In genomic region chrX:18931972-18932371, GRCh38 we compare ENCODE assay signal across 8 cellular contexts. TPM values are rescaled to one million over a fixed set of nuclear protein-coding genes. Genes with fewer than 3 reads are reported as not detected.
A peak's percentile ranks its signal among the peaks of the same experiment; 100 is the strongest.
DNase-seq lines count a peak whose midpoint lies in the region; ATAC-seq and TF ChIP-seq lines count a peak whose summit lies in the region.
"Had no signal": no experiment of that assay in that cellular context is flagged by ENCODE, and none has a peak within 500 bp of the region (broad histone marks: within the 10 kb centered on the region; RNA-seq: fewer than 3 reads in every experiment).

No MANE protein-coding gene starts in this region.

- H3K4me3 ChIP-seq in GM12865 (ENCODE audit: low read depth, low read length) (no peak overlapping the region), neuronal stem cell (ENCODE audit: low read length in 2 of 2) (peak overlapping the region in 1 of 2 donors; percentile 34)

- no peak for ATAC-seq in GM21423 (IDR thresholded peaks at IDR 0.05; ENCODE audit: unreplicated experiment)

- H3K4me3 Mint-ChIP-seq in chondrocyte (ENCODE audit: unreplicated experiment), result no peak overlapping the region
- no peak overlapping the region for H3K4me3 Mint-ChIP-seq in activated T-helper 1 cell treated with anti-CD3 and anti-CD28 coated beads, Interleukin-12 subunit alpha, Interleukin-12 subunit beta, Interleukin-2, Interleukin-4 antibody, amounts not matched to agents 30 ng/mL and 10 ng/mL and 1 ng/mL, durations not matched to agents 14 hours and 24 hours and 36 hours
- H3K4me3 Mint-ChIP-seq: stimulated activated naive CD8-positive, alpha-beta T cell treated with anti-CD3 and anti-CD28 coated beads, Interleukin-15, Interleukin-2, amounts not matched to agents 100 ng/mL and 50 ng/mL, for 24 hours had no signal

- peaks cover 2 to 23% of the 10 kb centered on the region in 2 donors for H3K36me3 ChIP-seq in neuronal stem cell (replicated peaks in 1 of 2; ENCODE audit: control insufficient read depth in 2 of 2, insufficient read depth in 2 of 2, low read length in 2 of 2)

- H2BK15ac ChIP-seq in neuronal stem cell (ENCODE audit: low read length), result no peak overlapping the region

- no peak overlapping the region for H3K4ac ChIP-seq in neuronal stem cell (ENCODE audit: low read length)

- H3K27ac ChIP-seq in neuronal stem cell (replicated peaks; ENCODE audit: low read length), result no peak overlapping the region

- H4K91ac ChIP-seq in neuronal stem cell (ENCODE audit: low read depth, low read length, poor library complexity), result no peak overlapping the region

- intact Hi-C loops in activated T-helper 1 cell treated with anti-CD3 and anti-CD28 coated beads, Interleukin-12 subunit alpha, Interleukin-12 subunit beta, Interleukin-2, Interleukin-4 antibody, amounts not matched to agents 30 ng/mL and 10 ng/mL and 1 ng/mL, durations not matched to agents 14 hours and 24 hours and 36 hours (cut with micrococcal nuclease), result loop anchor here (1.0 to 5.0 kb wide), 2 partner anchors 402 to 540 kb away; no protein-coding TSS in a partner anchor

- peak; percentile 11 for TF ChIP-seq CTCF in GM12865 (IDR thresholded peaks at IDR 0.05; ENCODE audit: insufficient read depth, low read depth, low read length, missing control alignments)
- peak; percentile 79 for TF ChIP-seq CTCF in chondrocyte (IDR thresholded peaks at IDR 0.05)

- H3K4me1 Mint-ChIP-seq in chondrocyte (ENCODE audit: low read depth), result no peaks in the 10 kb centered on the region
- no peaks in the 10 kb centered on the region for H3K4me1 Mint-ChIP-seq in activated T-helper 1 cell treated with anti-CD3 and anti-CD28 coated beads, Interleukin-12 subunit alpha, Interleukin-12 subunit beta, Interleukin-2, Interleukin-4 antibody, amounts not matched to agents 30 ng/mL and 10 ng/mL and 1 ng/mL, durations not matched to agents 14 hours and 24 hours and 36 hours (ENCODE audit: low read depth)

- no peak overlapping the region for H2AK5ac ChIP-seq in neuronal stem cell (ENCODE audit: low read depth, low read length)

- no peak overlapping the region for H2BK5ac ChIP-seq in neuronal stem cell (ENCODE audit: low read length)

- no CpG with 5 or more reads among the region's 9 CpGs for WGBS in neuronal stem cell (ENCODE audit: extremely low coverage in 2 of 2, insufficient read length in 2 of 2, insufficient replicate concordance in 1 of 2), 2 donors

- no peaks in the 10 kb centered on the region for H3K27me3 Mint-ChIP-seq in chondrocyte (ENCODE audit: low read depth)
- H3K27me3 Mint-ChIP-seq in activated T-helper 1 cell treated with anti-CD3 and anti-CD28 coated beads, Interleukin-12 subunit alpha, Interleukin-12 subunit beta, Interleukin-2, Interleukin-4 antibody, amounts not matched to agents 30 ng/mL and 10 ng/mL and 1 ng/mL, durations not matched to agents 14 hours and 24 hours and 36 hours (ENCODE audit: insufficient read depth), result no peaks in the 10 kb centered on the region
- H3K27me3 Mint-ChIP-seq: stimulated activated naive CD8-positive, alpha-beta T cell treated with anti-CD3 and anti-CD28 coated beads, Interleukin-15, Interleukin-2, amounts not matched to agents 100 ng/mL and 50 ng/mL, for 24 hours had no signal

- H3K18ac ChIP-seq in neuronal stem cell (ENCODE audit: low read length), result no peak overlapping the region

- no peaks in the 10 kb centered on the region for H3K9me3 ChIP-seq in neuronal stem cell (replicated peaks in 1 of 2; ENCODE audit: control insufficient read depth in 2 of 2, insufficient read depth in 1 of 2, low read depth in 1 of 2, low read length in 2 of 2)

- H3K4me1 ChIP-seq in neuronal stem cell (ENCODE audit: control insufficient read depth in 2 of 2, insufficient read depth in 1 of 2, low read depth in 1 of 2, low read length in 2 of 2), result no peaks in the 10 kb centered on the region

- no peak overlapping the region for H3K23ac ChIP-seq in neuronal stem cell (ENCODE audit: low read depth, low read length, poor library complexity)

- H3K4me2 ChIP-seq in neuronal stem cell (ENCODE audit: insufficient read depth, low read length, poor library complexity, severe bottlenecking), result no peak overlapping the region

- H3K79me1 ChIP-seq in neuronal stem cell (ENCODE audit: low read depth, low read length), result no peaks in the 10 kb centered on the region

- no peak overlapping the region for H3K14ac ChIP-seq in neuronal stem cell (ENCODE audit: low read length)

- no peak overlapping the region for H2BK12ac ChIP-seq in neuronal stem cell (ENCODE audit: low read length)

- no peak overlapping the region for H2BK120ac ChIP-seq in neuronal stem cell (ENCODE audit: low read depth, low read length)

- H3K9ac ChIP-seq in neuronal stem cell (ENCODE audit: low read depth, low read length, poor library complexity), result no peak overlapping the region

- peaks cover 8% of the 10 kb centered on the region for H3K36me3 Mint-ChIP-seq in chondrocyte (ENCODE audit: low read depth)
- H3K36me3 Mint-ChIP-seq in activated T-helper 1 cell treated with anti-CD3 and anti-CD28 coated beads, Interleukin-12 subunit alpha, Interleukin-12 subunit beta, Interleukin-2, Interleukin-4 antibody, amounts not matched to agents 30 ng/mL and 10 ng/mL and 1 ng/mL, durations not matched to agents 14 hours and 24 hours and 36 hours (ENCODE audit: low read depth), result no peaks in the 10 kb centered on the region

- no peak overlapping the region for H4K8ac ChIP-seq in neuronal stem cell (ENCODE audit: low read depth, low read length)

- H3K9me3 Mint-ChIP-seq in chondrocyte (ENCODE audit: low read depth), result peaks cover 3% of the 10 kb centered on the region
- no peaks in the 10 kb centered on the region for H3K9me3 Mint-ChIP-seq in activated T-helper 1 cell treated with anti-CD3 and anti-CD28 coated beads, Interleukin-12 subunit alpha, Interleukin-12 subunit beta, Interleukin-2, Interleukin-4 antibody, amounts not matched to agents 30 ng/mL and 10 ng/mL and 1 ng/mL, durations not matched to agents 14 hours and 24 hours and 36 hours
- H3K9me3 Mint-ChIP-seq: stimulated activated naive CD8-positive, alpha-beta T cell treated with anti-CD3 and anti-CD28 coated beads, Interleukin-15, Interleukin-2, amounts not matched to agents 100 ng/mL and 50 ng/mL, for 24 hours had no signal

- no peak overlapping the region for H3K27ac Mint-ChIP-seq in chondrocyte (ENCODE audit: unreplicated experiment)
- H3K27ac Mint-ChIP-seq in activated T-helper 1 cell treated with anti-CD3 and anti-CD28 coated beads, Interleukin-12 subunit alpha, Interleukin-12 subunit beta, Interleukin-2, Interleukin-4 antibody, amounts not matched to agents 30 ng/mL and 10 ng/mL and 1 ng/mL, durations not matched to agents 14 hours and 24 hours and 36 hours, result no peak overlapping the region
- H3K27ac Mint-ChIP-seq: stimulated activated naive CD8-positive, alpha-beta T cell treated with anti-CD3 and anti-CD28 coated beads, Interleukin-15, Interleukin-2, amounts not matched to agents 100 ng/mL and 50 ng/mL, for 24 hours had no signal

- peak; percentile 17 for DNase-seq in GM12865 (ENCODE audit: low read depth)
- DNase-seq in NCI-H1092 (lab: John Stamatoyannopoulos, UW), result peak; percentile 4
- DNase-seq in chondrocyte (ENCODE audit: low spot score), result no peak
- peak; percentile 14 for DNase-seq in neuronal stem cell (ENCODE audit: low spot score)
- DNase-seq in C1 segment of cervical spinal cord (lab: John Stamatoyannopoulos, UW), result no peak
- no peak for DNase-seq in activated T-helper 1 cell treated with anti-CD3 and anti-CD28 coated beads, Interleukin-12 subunit alpha, Interleukin-12 subunit beta, Interleukin-2, Interleukin-4 antibody, amounts not matched to agents 30 ng/mL and 10 ng/mL and 1 ng/mL, durations not matched to agents 14 hours and 24 hours and 36 hours (ENCODE audit: low spot score)

- H3K27me3 ChIP-seq in neuronal stem cell (ENCODE audit: control insufficient read depth in 3 of 3, insufficient read depth in 3 of 3, low read depth in 1 of 3, low read length in 3 of 3), result no peaks in the 10 kb centered on the region

- no peak overlapping the region for H2AFZ ChIP-seq in neuronal stem cell (ENCODE audit: low read length)

RNA-seq across cellular contexts. Expression of gene PHKA2, which starts 51.9 kb away (rescaled TPM):
- 15.5 to 16.9 TPM (median 16.2 TPM) in 3 replicates for total RNA-seq in chondrocyte
- 12.2 TPM for polyA plus RNA-seq in neuronal stem cell (2013, experiment 1 of 2)
- 11.6 TPM for polyA plus RNA-seq in neuronal stem cell (2013, experiment 2 of 2)
- total RNA-seq in activated T-helper 1 cell treated with anti-CD3 and anti-CD28 coated beads, Interleukin-12 subunit alpha, Interleukin-12 subunit beta, Interleukin-2, Interleukin-4 antibody, amounts not matched to agents 30 ng/mL and 10 ng/mL and 1 ng/mL, durations not matched to agents 14 hours and 24 hours and 36 hours, result 20.0 and 20.3 TPM in 2 replicates

Comparison
In these comparisons a context has a peak if more than half of its experiments do, and no peak if none do; other contexts are left out.
1. DNase-seq: peak in GM12865 (single experiment), NCI-H1092 (single experiment) and neuronal stem cell (single experiment); none in chondrocyte (single experiment), C1 segment of cervical spinal cord (0 of 14) and activated T-helper 1 cell treated with anti-CD3 and anti-CD28 coated beads, Interleukin-12 subunit alpha, Interleukin-12 subunit beta, Interleukin-2, Interleukin-4 antibody, amounts not matched to agents 30 ng/mL and 10 ng/mL and 1 ng/mL, durations not matched to agents 14 hours and 24 hours and 36 hours (single experiment).